In the genomic region with DNA sequence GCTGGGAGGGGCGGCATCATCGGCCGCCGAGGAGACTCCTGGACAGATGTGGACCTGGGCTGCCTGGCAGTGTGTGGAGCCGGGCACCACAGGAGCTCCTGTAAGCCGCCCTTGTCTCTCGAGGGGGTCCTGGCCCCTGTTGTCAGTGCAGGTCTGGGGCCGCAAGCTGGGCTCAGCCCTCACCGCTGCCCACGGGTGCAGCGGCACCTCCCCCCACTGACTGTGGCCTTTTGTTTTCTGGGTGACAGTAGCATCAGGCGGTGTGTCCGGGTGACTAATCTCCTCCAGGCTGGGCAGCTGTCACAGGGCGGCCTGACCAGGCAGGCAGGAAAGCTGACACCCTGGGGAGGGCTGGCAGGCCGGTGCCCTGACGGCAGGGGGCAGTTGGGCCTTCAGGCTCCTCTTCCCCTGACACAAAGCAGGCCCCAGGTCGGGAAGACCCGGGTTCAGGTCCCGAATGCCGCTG, we compare ENCODE assay signal across 1 cellular context.
TF ChIP-seq lines count a peak whose summit lies in the region.

No MANE protein-coding gene starts in this region.

TF ChIP-seq in SK-N-SH treated with all-trans-retinoic acid at 6 μM for 48 hours, 23 proteins besides CTCF, POLR2A, EP300 and RAD21 (continued from another document):
- TF ChIP-seq, protein P1, sequence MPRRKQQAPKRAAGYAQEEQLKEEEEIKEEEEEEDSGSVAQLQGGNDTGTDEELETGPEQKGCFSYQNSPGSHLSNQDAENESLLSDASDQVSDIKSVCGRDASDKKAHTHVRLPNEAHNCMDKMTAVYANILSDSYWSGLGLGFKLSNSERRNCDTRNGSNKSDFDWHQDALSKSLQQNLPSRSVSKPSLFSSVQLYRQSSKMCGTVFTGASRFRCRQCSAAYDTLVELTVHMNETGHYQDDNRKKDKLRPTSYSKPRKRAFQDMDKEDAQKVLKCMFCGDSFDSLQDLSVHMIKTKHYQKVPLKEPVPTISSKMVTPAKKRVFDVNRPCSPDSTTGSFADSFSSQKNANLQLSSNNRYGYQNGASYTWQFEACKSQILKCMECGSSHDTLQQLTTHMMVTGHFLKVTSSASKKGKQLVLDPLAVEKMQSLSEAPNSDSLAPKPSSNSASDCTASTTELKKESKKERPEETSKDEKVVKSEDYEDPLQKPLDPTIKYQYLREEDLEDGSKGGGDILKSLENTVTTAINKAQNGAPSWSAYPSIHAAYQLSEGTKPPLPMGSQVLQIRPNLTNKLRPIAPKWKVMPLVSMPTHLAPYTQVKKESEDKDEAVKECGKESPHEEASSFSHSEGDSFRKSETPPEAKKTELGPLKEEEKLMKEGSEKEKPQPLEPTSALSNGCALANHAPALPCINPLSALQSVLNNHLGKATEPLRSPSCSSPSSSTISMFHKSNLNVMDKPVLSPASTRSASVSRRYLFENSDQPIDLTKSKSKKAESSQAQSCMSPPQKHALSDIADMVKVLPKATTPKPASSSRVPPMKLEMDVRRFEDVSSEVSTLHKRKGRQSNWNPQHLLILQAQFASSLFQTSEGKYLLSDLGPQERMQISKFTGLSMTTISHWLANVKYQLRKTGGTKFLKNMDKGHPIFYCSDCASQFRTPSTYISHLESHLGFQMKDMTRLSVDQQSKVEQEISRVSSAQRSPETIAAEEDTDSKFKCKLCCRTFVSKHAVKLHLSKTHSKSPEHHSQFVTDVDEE (CRISPR knock-in tag; IDR thresholded peaks at IDR 0.05): no peak
- TF ChIP-seq RARB (CRISPR knock-in tag; IDR thresholded peaks at IDR 0.05): no peak
